Comparison of ENCODE assay signal across 8 cellular contexts in the genomic region with DNA sequence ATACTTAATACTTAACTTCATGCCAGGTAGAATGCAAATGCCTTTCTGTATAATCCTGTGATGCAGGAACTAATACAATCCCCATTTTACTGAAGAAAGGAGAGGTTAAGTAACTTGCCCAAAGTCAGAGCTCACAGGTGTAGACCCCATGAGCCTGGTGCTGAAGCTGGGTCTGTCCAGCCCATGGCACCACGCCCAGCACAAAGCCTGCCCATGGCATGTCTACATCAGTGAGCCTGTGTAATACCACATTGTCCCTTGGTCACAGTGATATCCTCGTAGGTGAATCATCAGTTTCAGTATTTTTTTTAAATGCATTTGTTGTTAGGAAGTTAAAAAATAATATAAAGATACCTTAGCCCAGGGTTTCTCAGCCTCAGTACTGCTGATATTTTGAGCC. TPM values are rescaled to one million over a fixed set of nuclear protein-coding genes. Genes with fewer than 3 reads are reported as not detected.
A peak's percentile ranks its signal among the peaks of the same experiment; 100 is the strongest.
DNase-seq lines count a peak whose midpoint lies in the region; ATAC-seq and TF ChIP-seq lines count a peak whose summit lies in the region.

No MANE protein-coding gene starts in this region.

- no peaks in the 10 kb centered on the region for H3K27me3 Mint-ChIP-seq in activated CD4-positive, alpha-beta T cell treated with anti-CD3 and anti-CD28 coated beads for 36 hours
- H3K27me3 Mint-ChIP-seq in MCF 10A (ENCODE audit: insufficient read depth, unreplicated experiment): no peaks in the 10 kb centered on the region

- no peak overlapping the region for H3K9ac ChIP-seq in rectal smooth muscle tissue (ENCODE audit: low read length)

- no TSS peak for BruUV-seq in MCF 10A (replicated peaks; lab: Mats Ljungman, UMichigan)

- H3K4me3 ChIP-seq in rectal smooth muscle tissue (ENCODE audit: low read length): no peak overlapping the region

- H3K4me1 Mint-ChIP-seq in activated CD4-positive, alpha-beta T cell treated with anti-CD3 and anti-CD28 coated beads for 36 hours: peaks cover 62% of the 10 kb centered on the region
- H3K4me1 Mint-ChIP-seq in MCF 10A (ENCODE audit: insufficient read depth, unreplicated experiment): peaks cover 26% of the 10 kb centered on the region

- no peak for TF ChIP-seq CTCF in MCF 10A (IDR thresholded peaks at IDR 0.05; ENCODE audit: unreplicated experiment)

- ATAC-seq in activated CD4-positive, alpha-beta T cell treated with anti-CD3 and anti-CD28 coated beads for 36 hours: peak; percentile 67
- ATAC-seq in HG03439 (IDR thresholded peaks at IDR 0.05; ENCODE audit: unreplicated experiment) (no peak), HG03469 (IDR thresholded peaks at IDR 0.05; ENCODE audit: unreplicated experiment) (no peak), HG03521 (IDR thresholded peaks at IDR 0.05; ENCODE audit: unreplicated experiment) (no peak)

- H3K27ac ChIP-seq in rectal smooth muscle tissue (ENCODE audit: low read depth, low read length): peak overlapping the region; percentile 80

- peaks cover 54% of the 10 kb centered on the region for H3K4me1 ChIP-seq in rectal smooth muscle tissue (ENCODE audit: control insufficient read depth, insufficient read depth, low read length)

- DNase-seq in activated CD4-positive, alpha-beta T cell treated with anti-CD3 and anti-CD28 coated beads for 36 hours: peak; percentile 55
- no peak for DNase-seq in activated CD4-positive, alpha-beta T cell treated with anti-CD3 and anti-CD28 coated beads for 1 hour
- DNase-seq in LHCN-M2 (ENCODE audit: low read depth): peak; percentile 49
- DNase-seq in MCF 10A (ENCODE audit: unreplicated experiment): no peak

- intact Hi-C loops in activated CD4-positive, alpha-beta T cell treated with anti-CD3 and anti-CD28 coated beads for 36 hours (cut with DNase I, micrococcal nuclease): loop anchor here (1.0 kb wide), 2 partner anchors 41 to 70 kb away; partner anchors contain the start of gene MCFD2 (in 2 of the 2)
- intact Hi-C loops in MCF 10A (cut with micrococcal nuclease): loop anchor here (1.0 kb wide), 2 partner anchors 18 to 66 kb away; no protein-coding TSS in a partner anchor

- H3K36me3 ChIP-seq in rectal smooth muscle tissue (ENCODE audit: control insufficient read depth, insufficient read depth, low read length): peaks cover 3% of the 10 kb centered on the region

- POLR2A ChIA-PET in activated CD4-positive, alpha-beta T cell treated with anti-CD3 and anti-CD28 coated beads for 36 hours (lab: Charles Lee): interaction anchor here (0.5 to 1.0 kb wide), 3 partner anchors 25 to 46 kb away, joined by 3 to 6 read pairs (median 4); no protein-coding TSS in a partner anchor
- POLR2A ChIA-PET in MCF 10A (lab: Yijun Ruan, JAX): interaction anchor here (0.7 to 2.4 kb wide), 8 partner anchors 20 to 381 kb away, joined by 3 to 14 read pairs (median 4); no protein-coding TSS in a partner anchor

- peak overlapping the region; percentile 96 for H3K27ac Mint-ChIP-seq in activated CD4-positive, alpha-beta T cell treated with anti-CD3 and anti-CD28 coated beads for 36 hours
- peak overlapping the region; percentile 37 for H3K27ac Mint-ChIP-seq in MCF 10A (ENCODE audit: low read depth, unreplicated experiment)

- peaks cover 19% of the 10 kb centered on the region for H3K36me3 Mint-ChIP-seq in activated CD4-positive, alpha-beta T cell treated with anti-CD3 and anti-CD28 coated beads for 36 hours (ENCODE audit: low read depth)
- peaks cover 36% of the 10 kb centered on the region for H3K36me3 Mint-ChIP-seq in MCF 10A (ENCODE audit: insufficient read depth, unreplicated experiment)

- H3K9me3 Mint-ChIP-seq in activated CD4-positive, alpha-beta T cell treated with anti-CD3 and anti-CD28 coated beads for 36 hours (ENCODE audit: low read depth): no peaks in the 10 kb centered on the region
- H3K9me3 Mint-ChIP-seq in MCF 10A (ENCODE audit: unreplicated experiment): no peaks in the 10 kb centered on the region

- H3K4me3 Mint-ChIP-seq in activated CD4-positive, alpha-beta T cell treated with anti-CD3 and anti-CD28 coated beads for 36 hours: peak overlapping the region; percentile 59
- H3K4me3 Mint-ChIP-seq in MCF 10A (ENCODE audit: unreplicated experiment): peak overlapping the region; percentile 9

- CTCF ChIA-PET in activated CD4-positive, alpha-beta T cell treated with anti-CD3 and anti-CD28 coated beads for 36 hours (lab: Charles Lee): interaction anchor here (0.6 to 5.2 kb wide), 5 partner anchors 19 to 351 kb away, joined by 3 to 17 read pairs (median 3); partner anchors contain the start of gene MCFD2
- CTCF ChIA-PET in MCF 10A (lab: Yijun Ruan, JAX): interaction anchor here (0.5 to 1.3 kb wide), 6 partner anchors 52 to 875 kb away, joined by 3 to 6 read pairs (median 4); no protein-coding TSS in a partner anchor

- H3K27me3 ChIP-seq in rectal smooth muscle tissue (ENCODE audit: control insufficient read depth, insufficient read depth, low read length): no peaks in the 10 kb centered on the region

RNA-seq across cellular contexts. Expression of gene TTC7A, which starts 44.5 kb away (rescaled TPM):
- 10 to 100 TPM; 46.5 to 50.1 TPM for total RNA-seq in activated CD4-positive, alpha-beta T cell treated with anti-CD3 and anti-CD28 coated beads for 36 hours
- 12.9 and 15.0 TPM in 2 replicates for total RNA-seq in LHCN-M2 (2014; rRNA removed)
- 12.6 TPM for polyA plus RNA-seq in LHCN-M2 (2012)
- 23.2 and 24.8 TPM in 2 replicates for total RNA-seq in MCF 10A (2022)

Comparison
In these comparisons a context has a peak if more than half of its experiments do, and no peak if none do; other contexts are left out.
1. DNase-seq: peak in activated CD4-positive, alpha-beta T cell treated with anti-CD3 and anti-CD28 coated beads for 36 hours (single experiment) and LHCN-M2 (single experiment); none in activated CD4-positive, alpha-beta T cell treated with anti-CD3 and anti-CD28 coated beads for 1 hour (single experiment) and MCF 10A (single experiment).